Comparison of ENCODE assay signal across 26 cellular contexts in genomic region chrX:102787283-102787682, GRCh38.
"Had no signal": no experiment of that assay in that cellular context is flagged by ENCODE, and none has a peak within 500 bp of the region (broad histone marks: within the 10 kb centered on the region; RNA-seq: fewer than 3 reads in every experiment).

No MANE protein-coding gene starts in this region.

- H3K27me3 ChIP-seq: ascending aorta, brain microvascular endothelial cell had no signal

- H3K27ac ChIP-seq: ascending aorta, brain microvascular endothelial cell, coronary artery, dorsolateral prefrontal cortex had no signal

- H3K4me3 Mint-ChIP-seq: activated CD4-positive, alpha-beta memory T cell treated with anti-CD3 and anti-CD28 coated beads, Interleukin-2, amount 10 ng/mL, durations not matched to agents 7 days and 5 days; activated CD4-positive, alpha-beta T cell treated with anti-CD3 and anti-CD28 coated beads, Interleukin-2, amount 10 ng/mL, durations not matched to agents 7 days and 5 days; activated naive CD4-positive, alpha-beta T cell treated with anti-CD3 and anti-CD28 coated beads, Interleukin-2, amount 10 ng/mL, durations not matched to agents 7 days and 5 days; activated naive CD8-positive, alpha-beta T cell treated with anti-CD3 and anti-CD28 coated beads, Interleukin-2, amount 10 ng/mL, durations not matched to agents 7 days and 5 days; activated T-cell treated with anti-CD3 and anti-CD28 coated beads, Interleukin-2, amount 50 U/mL, for 24 hours; activated T-cell treated with anti-CD3 and anti-CD28 coated beads, Interleukin-2, amount 50 U/mL, for 72 hours; central memory CD8-positive, alpha-beta T cell; dendritic cell treated with granulocyte-macrophage colony-stimulating factor and Interleukin-4, amounts not matched to agents 40 ng/mL and 50 ng/mL, for 4 days; endodermal cell had no signal

- H3K4me3 ChIP-seq: ascending aorta, coronary artery, dorsolateral prefrontal cortex had no signal

- H3K27me3 Mint-ChIP-seq: activated CD4-positive, alpha-beta memory T cell treated with anti-CD3 and anti-CD28 coated beads, Interleukin-2, amount 10 ng/mL, durations not matched to agents 7 days and 5 days; activated CD4-positive, alpha-beta T cell treated with anti-CD3 and anti-CD28 coated beads, Interleukin-2, amount 10 ng/mL, durations not matched to agents 7 days and 5 days; activated naive CD4-positive, alpha-beta T cell treated with anti-CD3 and anti-CD28 coated beads, Interleukin-2, amount 10 ng/mL, durations not matched to agents 7 days and 5 days; activated naive CD8-positive, alpha-beta T cell treated with anti-CD3 and anti-CD28 coated beads, Interleukin-2, amount 10 ng/mL, durations not matched to agents 7 days and 5 days; central memory CD8-positive, alpha-beta T cell; dendritic cell treated with granulocyte-macrophage colony-stimulating factor and Interleukin-4, amounts not matched to agents 40 ng/mL and 50 ng/mL, for 4 days had no signal

- ATAC-seq: activated naive CD4-positive, alpha-beta T cell treated with anti-CD3 and anti-CD28 coated beads, Interleukin-2, amount 50 U/mL, for 72 hours; activated T-cell treated with anti-CD3 and anti-CD28 coated beads, Interleukin-2, amount 50 U/mL, for 72 hours; esophagus mucosa had no signal

- H3K36me3 ChIP-seq: ascending aorta, brain microvascular endothelial cell had no signal

- DNase-seq: activated CD4-positive, alpha-beta memory T cell treated with anti-CD3 and anti-CD28 coated beads, Interleukin-2, amount 10 ng/mL, durations not matched to agents 7 days and 5 days; activated CD4-positive, alpha-beta T cell treated with anti-CD3 and anti-CD28 coated beads for 1 hour; activated CD4-positive, alpha-beta T cell treated with anti-CD3 and anti-CD28 coated beads for 4 hours; activated CD4-positive, alpha-beta T cell treated with anti-CD3 and anti-CD28 coated beads, Interleukin-2, amount 10 ng/mL, durations not matched to agents 7 days and 5 days; activated CD4-positive, alpha-beta T cell treated with anti-CD3 and anti-CD28 coated beads, Interleukin-2, amount 50 U/mL, for 4 hours; activated CD8-positive, alpha-beta memory T cell treated with anti-CD3 and anti-CD28 coated beads, Interleukin-2, amount 50 U/mL, for 48 hours; activated gamma-delta T cell; activated naive CD4-positive, alpha-beta T cell; activated naive CD4-positive, alpha-beta T cell treated with anti-CD3 and anti-CD28 coated beads, Interleukin-2, amount 10 ng/mL, durations not matched to agents 7 days and 5 days; activated naive CD8-positive, alpha-beta T cell treated with anti-CD3 and anti-CD28 coated beads, Interleukin-2, amount 10 ng/mL, durations not matched to agents 7 days and 5 days; activated T-cell treated with anti-CD3 and anti-CD28 coated beads for 4 hours; activated T-cell treated with anti-CD3 and anti-CD28 coated beads, Interleukin-2, amount 50 U/mL, for 24 hours; activated T-cell treated with anti-CD3 and anti-CD28 coated beads, Interleukin-2, amount 50 U/mL, for 72 hours; brain microvascular endothelial cell; dorsolateral prefrontal cortex; effector memory CD4-positive, alpha-beta T cell; endodermal cell; foreskin fibroblast; head of caudate nucleus; T-helper 2 cell had no signal

- H3K27ac Mint-ChIP-seq: activated CD4-positive, alpha-beta memory T cell treated with anti-CD3 and anti-CD28 coated beads, Interleukin-2, amount 10 ng/mL, durations not matched to agents 7 days and 5 days; activated CD4-positive, alpha-beta T cell treated with anti-CD3 and anti-CD28 coated beads, Interleukin-2, amount 10 ng/mL, durations not matched to agents 7 days and 5 days; activated naive CD4-positive, alpha-beta T cell treated with anti-CD3 and anti-CD28 coated beads, Interleukin-2, amount 10 ng/mL, durations not matched to agents 7 days and 5 days; activated naive CD4-positive, alpha-beta T cell treated with anti-CD3 and anti-CD28 coated beads, Interleukin-2, amount 50 U/mL, for 72 hours; activated naive CD8-positive, alpha-beta T cell treated with anti-CD3 and anti-CD28 coated beads, Interleukin-2, amount 10 ng/mL, durations not matched to agents 7 days and 5 days; activated T-cell treated with anti-CD3 and anti-CD28 coated beads, Interleukin-2, amount 50 U/mL, for 24 hours; activated T-cell treated with anti-CD3 and anti-CD28 coated beads, Interleukin-2, amount 50 U/mL, for 72 hours; dendritic cell treated with granulocyte-macrophage colony-stimulating factor and Interleukin-4, amounts not matched to agents 40 ng/mL and 50 ng/mL, for 4 days; endodermal cell had no signal

- H3K4me1 ChIP-seq: ascending aorta had no signal

- H3K4me1 Mint-ChIP-seq: activated CD4-positive, alpha-beta memory T cell treated with anti-CD3 and anti-CD28 coated beads, Interleukin-2, amount 10 ng/mL, durations not matched to agents 7 days and 5 days; activated CD4-positive, alpha-beta T cell treated with anti-CD3 and anti-CD28 coated beads, Interleukin-2, amount 10 ng/mL, durations not matched to agents 7 days and 5 days; activated naive CD4-positive, alpha-beta T cell treated with anti-CD3 and anti-CD28 coated beads, Interleukin-2, amount 10 ng/mL, durations not matched to agents 7 days and 5 days; activated naive CD8-positive, alpha-beta T cell treated with anti-CD3 and anti-CD28 coated beads, Interleukin-2, amount 10 ng/mL, durations not matched to agents 7 days and 5 days; endodermal cell had no signal

- H3K9me3 Mint-ChIP-seq: activated CD4-positive, alpha-beta memory T cell treated with anti-CD3 and anti-CD28 coated beads, Interleukin-2, amount 10 ng/mL, durations not matched to agents 7 days and 5 days; activated naive CD8-positive, alpha-beta T cell treated with anti-CD3 and anti-CD28 coated beads, Interleukin-2, amount 10 ng/mL, durations not matched to agents 7 days and 5 days; central memory CD8-positive, alpha-beta T cell; dendritic cell treated with granulocyte-macrophage colony-stimulating factor and Interleukin-4, amounts not matched to agents 40 ng/mL and 50 ng/mL, for 4 days had no signal
